Comparison of ENCODE assay signal across 28 cellular contexts in genomic region chr11:120576606-120577005, GRCh38.
"Had no signal": no experiment of that assay in that cellular context is flagged by ENCODE, and none has a peak within 500 bp of the region (broad histone marks: within the 10 kb centered on the region; RNA-seq: fewer than 3 reads in every experiment).

No MANE protein-coding gene starts in this region.

- H3K4me3 ChIP-seq: PC-9, SJSA1 had no signal

- H3K9me3 ChIP-seq: SJSA1, SK-N-SH had no signal

- H3K27ac ChIP-seq: KMS-11, PC-9, RWPE1, SJSA1 had no signal

- H3K36me3 ChIP-seq: SJSA1 had no signal

- FAIRE-seq: RCC 7860 had no signal

- H3K27me3 ChIP-seq: SJSA1 had no signal

- H3K9ac ChIP-seq: KMS-11, SK-N-SH had no signal

- H3K4me1 ChIP-seq: SJSA1 had no signal

- DNase-seq: Karpas-422, KBM-7, MM.1S, MV-4-11, NCI-H1092, NCI-H1105, NCI-H1417 treated with DMSO at 0.1 percent for 48 hours, NCI-H1436 treated with DMSO at 0.1 percent for 48 hours, NCI-H1694 treated with DMSO at 0.1 percent for 48 hours, NCI-H187 treated with DMSO at 0.1 percent for 48 hours, NCI-H2029, NCI-H2171 treated with DMSO at 0.1 percent for 48 hours, NCI-H2227 treated with DMSO at 0.1 percent for 48 hours, NCI-H345, NCI-H446, NCI-H510A treated with DMSO at 0.1 percent for 48 hours, NCI-H524 treated with DMSO at 0.1 percent for 48 hours, NCI-H526 treated with DMSO at 0.1 percent for 48 hours, NCI-H774, PC-9, Right ventricle myocardium superior, SHP77 treated with DMSO at 0.1 percent for 48 hours, SK-N-SH had no signal

- ATAC-seq: Panc1 had no signal
